ENCODE assay signal across 23 cellular contexts in the genomic region with DNA sequence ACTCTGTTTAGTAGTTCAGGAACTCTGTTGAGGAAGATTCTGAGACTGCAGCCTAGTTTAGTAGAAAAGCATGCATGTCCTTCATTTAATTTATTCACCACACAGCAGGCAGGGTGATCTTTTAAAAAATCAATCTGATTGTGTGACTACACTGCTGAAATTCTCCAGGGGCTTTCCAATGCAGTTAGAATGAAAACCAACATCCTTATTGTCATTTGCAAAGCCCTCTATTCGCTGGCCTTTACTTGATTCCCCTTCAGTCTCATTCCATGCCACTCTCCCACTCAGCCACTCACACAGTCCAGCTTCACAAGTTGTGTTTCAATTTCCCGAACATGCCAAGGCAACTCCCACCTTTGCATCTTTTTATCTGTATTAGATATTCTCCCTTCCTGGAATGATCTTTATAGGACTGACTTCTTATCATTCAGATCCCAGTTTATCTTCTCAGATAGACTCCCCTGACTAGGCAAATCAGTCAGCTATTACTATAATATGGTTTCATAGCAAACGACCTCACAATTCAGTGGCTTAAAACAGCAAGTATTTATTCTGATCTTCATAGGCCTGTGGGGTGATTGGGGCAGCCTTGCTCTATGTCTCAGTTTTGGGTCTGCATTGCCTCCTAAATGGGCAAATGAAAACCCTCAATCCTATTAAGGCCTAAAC. TPM values are rescaled to one million over a fixed set of nuclear protein-coding genes. Genes with fewer than 3 reads are reported as not detected.
DNase-seq lines count a peak whose midpoint lies in the region; ATAC-seq lines count a peak whose summit lies in the region.
"Had no signal": no experiment of that assay in that cellular context is flagged by ENCODE, and none has a peak within 500 bp of the region (broad histone marks: within the 10 kb centered on the region; RNA-seq: fewer than 3 reads in every experiment).

No MANE protein-coding gene starts in this region.

- no peaks in the 10 kb centered on the region for H3K27me3 Mint-ChIP-seq in activated CD4-positive, alpha-beta T cell treated with anti-CD3 and anti-CD28 coated beads for 36 hours
- H3K27me3 Mint-ChIP-seq in T-helper 1 cell treated with Interleukin-12 subunit alpha and Interleukin-12 subunit beta and Interleukin-4 antibody, amounts not matched to agents 30 μg/mL and 1 μg/mL, for 36 hours (ENCODE audit: low read depth) = no peaks in the 10 kb centered on the region

- intact Hi-C loops in activated CD4-positive, alpha-beta T cell treated with anti-CD3 and anti-CD28 coated beads for 36 hours (cut with DNase I, micrococcal nuclease) = no loop called here
- intact Hi-C loops in posterior vena cava (cut with DNase I) = no loop called here

- H3K4me3 Mint-ChIP-seq in activated CD4-positive, alpha-beta T cell treated with anti-CD3 and anti-CD28 coated beads for 36 hours = no peak overlapping the region
- H3K4me3 Mint-ChIP-seq in T-helper 1 cell treated with Interleukin-12 subunit alpha and Interleukin-12 subunit beta and Interleukin-4 antibody, amounts not matched to agents 30 μg/mL and 1 μg/mL, for 36 hours = peak overlapping the region; percentile 70
- H3K4me3 Mint-ChIP-seq: naive B cell, type B pancreatic cell had no signal

- CTCF ChIA-PET in activated CD4-positive, alpha-beta T cell treated with anti-CD3 and anti-CD28 coated beads for 36 hours (lab: Charles Lee) = no interaction called here

- H3K4me1 Mint-ChIP-seq in activated CD4-positive, alpha-beta T cell treated with anti-CD3 and anti-CD28 coated beads for 36 hours = peaks cover 3% of the 10 kb centered on the region
- peaks cover 21% of the 10 kb centered on the region for H3K4me1 Mint-ChIP-seq in T-helper 1 cell treated with Interleukin-12 subunit alpha and Interleukin-12 subunit beta and Interleukin-4 antibody, amounts not matched to agents 30 μg/mL and 1 μg/mL, for 36 hours (ENCODE audit: low read depth)
- H3K4me1 Mint-ChIP-seq: naive B cell had no signal

- H3K27ac Mint-ChIP-seq in activated CD4-positive, alpha-beta T cell treated with anti-CD3 and anti-CD28 coated beads for 36 hours = no peak overlapping the region
- H3K27ac Mint-ChIP-seq in T-helper 1 cell treated with Interleukin-12 subunit alpha and Interleukin-12 subunit beta and Interleukin-4 antibody, amounts not matched to agents 30 μg/mL and 1 μg/mL, for 36 hours = peak overlapping the region; percentile 89
- H3K27ac Mint-ChIP-seq: type B pancreatic cell had no signal

- POLR2A ChIA-PET in activated CD4-positive, alpha-beta T cell treated with anti-CD3 and anti-CD28 coated beads for 36 hours (lab: Charles Lee) = no interaction called here

- peak; percentile 60 for ATAC-seq in activated CD4-positive, alpha-beta T cell treated with anti-CD3 and anti-CD28 coated beads for 36 hours
- ATAC-seq in GM19372 (IDR thresholded peaks at IDR 0.05; ENCODE audit: low read depth, unreplicated experiment) (peak; percentile 59), HG02870 (IDR thresholded peaks at IDR 0.05; ENCODE audit: unreplicated experiment) (peak; percentile 66)
- ATAC-seq: gastrocnemius medialis, Panc1 had no signal

- H3K9me3 Mint-ChIP-seq in activated CD4-positive, alpha-beta T cell treated with anti-CD3 and anti-CD28 coated beads for 36 hours (ENCODE audit: low read depth) = no peaks in the 10 kb centered on the region
- peaks cover 16% of the 10 kb centered on the region for H3K9me3 Mint-ChIP-seq in T-helper 1 cell treated with Interleukin-12 subunit alpha and Interleukin-12 subunit beta and Interleukin-4 antibody, amounts not matched to agents 30 μg/mL and 1 μg/mL, for 36 hours

- no peak for DNase-seq in activated CD4-positive, alpha-beta T cell treated with anti-CD3 and anti-CD28 coated beads for 36 hours
- no peak for DNase-seq in activated CD4-positive, alpha-beta T cell treated with anti-CD3 and anti-CD28 coated beads for 4 hours
- DNase-seq in NCI-H2196 (lab: John Stamatoyannopoulos, UW; ENCODE audit: unreplicated experiment) (no peak), NCI-H1417 (lab: John Stamatoyannopoulos, UW) (no peak), posterior vena cava (ENCODE audit: low spot score) (no peak)
- DNase-seq: 8988T; activated CD8-positive, alpha-beta memory T cell treated with anti-CD3 and anti-CD28 coated beads for 24 hours; activated gamma-delta T cell; gastrocnemius medialis; naive B cell; NCI-H1694 treated with DMSO at 0.1 percent for 48 hours; NCI-H524; small intestine had no signal

- no peaks in the 10 kb centered on the region for H3K36me3 Mint-ChIP-seq in activated CD4-positive, alpha-beta T cell treated with anti-CD3 and anti-CD28 coated beads for 36 hours (ENCODE audit: low read depth)
- peaks cover 12% of the 10 kb centered on the region for H3K36me3 Mint-ChIP-seq in T-helper 1 cell treated with Interleukin-12 subunit alpha and Interleukin-12 subunit beta and Interleukin-4 antibody, amounts not matched to agents 30 μg/mL and 1 μg/mL, for 36 hours (ENCODE audit: low read depth)
- H3K36me3 Mint-ChIP-seq: type B pancreatic cell had no signal

RNA-seq across cellular contexts. Expression of a gene that starts 21.3 kb away (rescaled TPM):
- not detected for total RNA-seq in activated CD4-positive, alpha-beta T cell treated with anti-CD3 and anti-CD28 coated beads for 36 hours
- total RNA-seq in posterior vena cava = not detected
- total RNA-seq: astrocyte, endothelial cell of umbilical vein, gastrocnemius medialis, H4, lower leg skin, M059J had no signal
